In genomic region chr17:7613769-7614421, GRCh38 we compare ENCODE assay signal across 8 cellular contexts. TPM values are rescaled to one million over a fixed set of nuclear protein-coding genes. Genes with fewer than 3 reads are reported as not detected.
DNase-seq lines count a peak whose midpoint lies in the region; ATAC-seq and TF ChIP-seq lines count a peak whose summit lies in the region.

No MANE protein-coding gene starts in this region.

- H3K4me3 Mint-ChIP-seq in endothelial cell (ENCODE audit: unreplicated experiment), result peak overlapping the region; percentile 88

- H3K4me1 Mint-ChIP-seq in endothelial cell (ENCODE audit: unreplicated experiment), result peaks cover 29% of the 10 kb centered on the region

- no peaks in the 10 kb centered on the region for H3K9me3 ChIP-seq in neutrophil

- H3K27ac Mint-ChIP-seq in endothelial cell (ENCODE audit: unreplicated experiment), result peak overlapping the region; percentile 39

- H3K36me3 ChIP-seq in neutrophil, result no peaks in the 10 kb centered on the region

- no peaks in the 10 kb centered on the region for H3K27me3 ChIP-seq in neutrophil

- H3K4me3 ChIP-seq in neutrophil (ENCODE audit: low read depth in 1 of 2, low read length in 1 of 2), result peak overlapping the region; percentile 78 to 83

- H3K4me1 ChIP-seq in neutrophil (ENCODE audit: control insufficient read depth in 1 of 2, insufficient read depth in 1 of 2, low read depth in 1 of 2, low read length in 1 of 2), result peaks cover 16 to 25% of the 10 kb centered on the region in 2 experiments

- H3K36me3 Mint-ChIP-seq in endothelial cell (ENCODE audit: low read depth, unreplicated experiment), result peaks cover 4% of the 10 kb centered on the region

- TF ChIP-seq CTCF in endothelial cell (IDR thresholded peaks at IDR 0.05; ENCODE audit: unreplicated experiment), result no peak
- no peak for TF ChIP-seq CTCF in neutrophil (IDR thresholded peaks at IDR 0.05)

- DNase-seq in NCI-H510A treated with DMSO at 0.1 percent for 48 hours (lab: John Stamatoyannopoulos, UW) (peak; percentile 35), NCI-H510A (lab: John Stamatoyannopoulos, UW) (no peak), RKO (ENCODE audit: low spot score) (peak; percentile 75), endothelial cell (ENCODE audit: low spot score) (no peak), AML-193 (lab: John Stamatoyannopoulos, UW) (no peak), NCI-H2171 (lab: John Stamatoyannopoulos, UW) (no peak)

- H3K27ac ChIP-seq in neutrophil, result peak overlapping the region; percentile 95

- no peak for ATAC-seq in HG02885 (IDR thresholded peaks at IDR 0.05; ENCODE audit: poor library complexity, unreplicated experiment)

- no peaks in the 10 kb centered on the region for H3K27me3 Mint-ChIP-seq in endothelial cell (ENCODE audit: unreplicated experiment)

- no peaks in the 10 kb centered on the region for H3K9me3 Mint-ChIP-seq in endothelial cell (ENCODE audit: unreplicated experiment)

RNA-seq across cellular contexts. Expression of gene FXR2, which starts 0.8 kb away (rescaled TPM):
- total RNA-seq in endothelial cell (ENCODE audit: unreplicated experiment), result 37.9 TPM

RNA-seq across cellular contexts. Expression of gene SAT2, which starts 13.7 kb away (rescaled TPM):
- 100 TPM for total RNA-seq in endothelial cell (ENCODE audit: unreplicated experiment)

RNA-seq across cellular contexts. Expression of gene SHBG, which starts 16.0 kb away (rescaled TPM):
- total RNA-seq in endothelial cell (ENCODE audit: unreplicated experiment), result 0.95 TPM

RNA-seq across cellular contexts. Expression of gene SOX15, which starts 24.0 kb away (rescaled TPM):
- total RNA-seq in endothelial cell (ENCODE audit: unreplicated experiment), result 1.3 TPM

RNA-seq across cellular contexts. Expression of gene MPDU1, which starts 30.2 kb away (rescaled TPM):
- 51.8 TPM for total RNA-seq in endothelial cell (ENCODE audit: unreplicated experiment)

Comparison
In these comparisons a context has a peak if more than half of its experiments do, and no peak if none do; other contexts are left out.
1. DNase-seq: peak in NCI-H510A treated with DMSO at 0.1 percent for 48 hours (single experiment) and RKO (single experiment); none in NCI-H510A (single experiment), endothelial cell (single experiment), AML-193 (0 of 2) and NCI-H2171 (single experiment).